ENCODE assay signal across 20 cellular contexts in genomic region chr21:42320791-42321190, GRCh38. TPM values are rescaled to one million over a fixed set of nuclear protein-coding genes. Genes with fewer than 3 reads are reported as not detected.
DNase-seq lines count a peak whose midpoint lies in the region; TF ChIP-seq lines count a peak whose summit lies in the region.
"Had no signal": no experiment of that assay in that cellular context is flagged by ENCODE, and none has a peak within 500 bp of the region (broad histone marks: within the 10 kb centered on the region; RNA-seq: fewer than 3 reads in every experiment).

No MANE protein-coding gene starts in this region.

- POLR2A ChIA-PET in Caco-2 (lab: Charles Lee): interaction anchor here (0.5 kb wide), 1 partner anchor 15 kb away, joined by 3 read pairs; no protein-coding TSS in a partner anchor
- POLR2A ChIA-PET in GM10248 (lab: Yijun Ruan, JAX): no interaction called here

- no peak overlapping the region for H3K4me2 ChIP-seq in BLaER1
- H3K4me2 ChIP-seq: GM23338 had no signal

- TF ChIP-seq CTCF in Caco-2 (IDR thresholded peaks at IDR 0.05; ENCODE audit: insufficient read depth in 1 of 2, low read depth in 1 of 2, low read length in 1 of 2, severe bottlenecking in 1 of 2, unreplicated experiment in 1 of 2): no peak
- no peak for TF ChIP-seq CTCF in progenitor cell of endocrine pancreas (IDR thresholded peaks at IDR 0.05; ENCODE audit: unreplicated experiment)
- no peak for TF ChIP-seq CTCF in GM10248 (IDR thresholded peaks at IDR 0.05; ENCODE audit: control extremely low read depth, extremely low read depth, low read depth, missing control alignments)

- H3K27me3 Mint-ChIP-seq in Caco-2 (ENCODE audit: insufficient read depth, unreplicated experiment) (no peaks in the 10 kb centered on the region), progenitor cell of endocrine pancreas (peaks cover 6% of the 10 kb centered on the region)

- no peak overlapping the region for H3K4me3 ChIP-seq in BLaER1
- H3K4me3 ChIP-seq in Caco-2 (ENCODE audit: low read depth, low read length): no peak overlapping the region
- H3K4me3 ChIP-seq: GM23338, Peyer's patch had no signal

- H3K4me3 Mint-ChIP-seq in Caco-2 (ENCODE audit: unreplicated experiment) (no peak overlapping the region), progenitor cell of endocrine pancreas (ENCODE audit: low read depth) (no peak overlapping the region)
- H3K4me3 Mint-ChIP-seq: GM23338, IgD-negative memory B cell had no signal

- no peak for DNase-seq in Caco-2
- peak; percentile 11 for DNase-seq in ecto neural progenitor cell (ENCODE audit: low spot score)
- DNase-seq in progenitor cell of endocrine pancreas (ENCODE audit: low spot score, unreplicated experiment): no peak
- no peak for DNase-seq in GOT3 (lab: John Stamatoyannopoulos, UW)
- DNase-seq in GM10248 (ENCODE audit: extremely low spot score): no peak
- DNase-seq in NCI-H524 treated with DMSO at 0.1 percent for 48 hours (lab: John Stamatoyannopoulos, UW): no peak
- DNase-seq: CD4-positive, alpha-beta memory T cell; Karpas-422; NCI-H1694; NCI-H2081; NCI-H2171 treated with DMSO at 0.1 percent for 48 hours; NCI-H526; Peyer's patch had no signal

- CTCF ChIA-PET in Caco-2 (lab: Charles Lee) (interaction anchor here (0.6 kb wide), 1 partner anchor 11 kb away, joined by 7 read pairs; no protein-coding TSS in a partner anchor), GM10248 (lab: Yijun Ruan, JAX) (no interaction called here)

- H3K27ac ChIP-seq in BLaER1: peak overlapping the region; percentile 77; the same call in 1 of the 2 replicates

- H3K9me3 ChIP-seq in BLaER1: peaks cover 9% of the 10 kb centered on the region; the same call in 1 of the 2 replicates
- no peaks in the 10 kb centered on the region for H3K9me3 ChIP-seq in Caco-2
- H3K9me3 ChIP-seq: Peyer's patch had no signal

- H3K36me3 ChIP-seq in BLaER1 (no peaks in the 10 kb centered on the region), Caco-2 (ENCODE audit: control insufficient read depth, insufficient read depth, low read length) (no peaks in the 10 kb centered on the region)
- H3K36me3 ChIP-seq: Peyer's patch had no signal

- no peaks in the 10 kb centered on the region for H4K20me1 ChIP-seq in BLaER1

- H3K4me1 ChIP-seq in BLaER1 (peaks cover 51% of the 10 kb centered on the region), Caco-2 (peaks cover 13% of the 10 kb centered on the region)

- BruUV-seq in Caco-2 (replicated peaks; lab: Mats Ljungman, UMichigan): no TSS peak

- no peaks in the 10 kb centered on the region for H3K36me3 Mint-ChIP-seq in Caco-2 (ENCODE audit: insufficient read depth, unreplicated experiment)
- H3K36me3 Mint-ChIP-seq in progenitor cell of endocrine pancreas (ENCODE audit: insufficient read depth): no peaks in the 10 kb centered on the region
- H3K36me3 Mint-ChIP-seq: CD4-positive, alpha-beta memory T cell; IgD-negative memory B cell had no signal

- peaks cover 24% of the 10 kb centered on the region for H3K9me3 Mint-ChIP-seq in Caco-2 (ENCODE audit: unreplicated experiment)
- no peaks in the 10 kb centered on the region for H3K9me3 Mint-ChIP-seq in progenitor cell of endocrine pancreas (ENCODE audit: low read depth)
- H3K9me3 Mint-ChIP-seq: CD4-positive, alpha-beta memory T cell; IgD-negative memory B cell had no signal

- peaks cover 2% of the 10 kb centered on the region for H3K4me1 Mint-ChIP-seq in Caco-2 (ENCODE audit: low read depth, unreplicated experiment)
- H3K4me1 Mint-ChIP-seq in progenitor cell of endocrine pancreas (ENCODE audit: low read depth): peaks cover 5% of the 10 kb centered on the region

- H3K27ac Mint-ChIP-seq in Caco-2 (ENCODE audit: unreplicated experiment) (peak overlapping the region; percentile 37), progenitor cell of endocrine pancreas (peak overlapping the region; percentile 50)
- H3K27ac Mint-ChIP-seq: GM23338, IgD-negative memory B cell had no signal

- intact Hi-C loops in Caco-2 (cut with micrococcal nuclease; ENCODE audit: unreplicated experiment): no loop called here

- no peak overlapping the region for H3K9ac ChIP-seq in BLaER1

- H3K27me3 ChIP-seq in BLaER1 (no peaks in the 10 kb centered on the region), Caco-2 (replicated peaks; ENCODE audit: control insufficient read depth, insufficient read depth, low read length) (no peaks in the 10 kb centered on the region)
- H3K27me3 ChIP-seq: Peyer's patch had no signal

RNA-seq across cellular contexts. Expression of gene TFF3, which starts 5.6 kb away (rescaled TPM):
- 65.8 and 119 TPM in 2 replicates for total RNA-seq in Caco-2 (2022)
- 40.1 and 40.3 TPM in 2 replicates for total RNA-seq in progenitor cell of endocrine pancreas
- total RNA-seq: A673; CD4-positive, alpha-beta memory T cell; G401; OCI-LY7 had no signal

RNA-seq across cellular contexts. Expression of gene TFF2, which starts 30.0 kb away (rescaled TPM):
- total RNA-seq in Caco-2 (2022) (1.2 and 3.4 TPM in 2 replicates), progenitor cell of endocrine pancreas (not detected in 2 replicates)
- total RNA-seq: A673; CD4-positive, alpha-beta memory T cell; G401; GM23338; OCI-LY7 had no signal

RNA-seq across cellular contexts. Expression of gene TFF1, which starts 45.5 kb away (rescaled TPM):
- total RNA-seq in Caco-2 (2022) (9.8 and 26.3 TPM in 2 replicates), progenitor cell of endocrine pancreas (0.77 TPM in 1 of 2 replicates, not detected in the other)
- total RNA-seq: A673; CD4-positive, alpha-beta memory T cell; G401; GM23338; M059J; OCI-LY7 had no signal
